8 cellular contexts compared by ENCODE assay signal in genomic region chr5:149062371-149063016, GRCh38. TPM values are rescaled to one million over a fixed set of nuclear protein-coding genes. Genes with fewer than 3 reads are reported as not detected.
DNase-seq lines count a peak whose midpoint lies in the region; ATAC-seq and TF ChIP-seq lines count a peak whose summit lies in the region.

No MANE protein-coding gene starts in this region.

- H3K9me3 Mint-ChIP-seq in HFFc6: peaks cover 8% of the 10 kb centered on the region; the same call in 1 of the 2 replicates
- peaks cover 5% of the 10 kb centered on the region for H3K9me3 Mint-ChIP-seq in stimulated activated effector memory CD8-positive, alpha-beta T cell treated with anti-CD3 and anti-CD28 coated beads, Interleukin-12 subunit alpha, Interleukin-12 subunit beta, amount 100 ng/mL, for 72 hours

- H3K4me3 Mint-ChIP-seq in HFFc6: peak overlapping the region; percentile 84
- H3K4me3 Mint-ChIP-seq in stimulated activated effector memory CD8-positive, alpha-beta T cell treated with anti-CD3 and anti-CD28 coated beads, Interleukin-12 subunit alpha, Interleukin-12 subunit beta, amount 100 ng/mL, for 72 hours: no peak overlapping the region

- DNase-seq in HFFc6 (peak; percentile 97), amniotic stem cell (lab: John Stamatoyannopoulos, UW) (peak; percentile 67), hepatic stellate cell (ENCODE audit: low spot score) (peak; percentile 74), pons (ENCODE audit: low spot score) (no peak), NCI-H1436 treated with DMSO at 0.1 percent for 48 hours (lab: John Stamatoyannopoulos, UW) (no peak), middle frontal gyrus (ENCODE audit: extremely low spot score, low spot score) (no peak)
- DNase-seq in stimulated activated effector memory CD8-positive, alpha-beta T cell treated with anti-CD3 and anti-CD28 coated beads, Interleukin-12 subunit alpha, Interleukin-12 subunit beta, amount 100 ng/mL, for 72 hours (ENCODE audit: low spot score in 2 of 2): no peak
- DNase-seq in activated CD4-positive, alpha-beta T cell treated with anti-CD3 and anti-CD28 coated beads for 1 hour: no peak

- peaks cover 43% of the 10 kb centered on the region for H3K36me3 Mint-ChIP-seq in HFFc6 (ENCODE audit: low read depth)
- H3K36me3 Mint-ChIP-seq in stimulated activated effector memory CD8-positive, alpha-beta T cell treated with anti-CD3 and anti-CD28 coated beads, Interleukin-12 subunit alpha, Interleukin-12 subunit beta, amount 100 ng/mL, for 72 hours: no peaks in the 10 kb centered on the region

- no peak for TF ChIP-seq CTCF in HFFc6 (IDR thresholded peaks at IDR 0.05)

- H3K4me1 Mint-ChIP-seq in HFFc6 (ENCODE audit: low read depth): peaks cover 72% of the 10 kb centered on the region
- H3K4me1 Mint-ChIP-seq in stimulated activated effector memory CD8-positive, alpha-beta T cell treated with anti-CD3 and anti-CD28 coated beads, Interleukin-12 subunit alpha, Interleukin-12 subunit beta, amount 100 ng/mL, for 72 hours: no peaks in the 10 kb centered on the region

- peak; percentile 11 for ATAC-seq in stimulated activated effector memory CD8-positive, alpha-beta T cell treated with anti-CD3 and anti-CD28 coated beads, Interleukin-12 subunit alpha, Interleukin-12 subunit beta, amount 100 ng/mL, for 72 hours

- H3K27me3 Mint-ChIP-seq in HFFc6 (ENCODE audit: insufficient read depth): peaks cover 1% of the 10 kb centered on the region; the same call in 1 of the 2 replicates

- H3K27ac Mint-ChIP-seq in HFFc6: peak overlapping the region; percentile 98
- H3K27ac Mint-ChIP-seq in stimulated activated effector memory CD8-positive, alpha-beta T cell treated with anti-CD3 and anti-CD28 coated beads, Interleukin-12 subunit alpha, Interleukin-12 subunit beta, amount 100 ng/mL, for 72 hours: no peak overlapping the region

RNA-seq across cellular contexts. Expression of gene SH3TC2, which starts 0.4 kb away (rescaled TPM):
- 10 to 100 TPM in 4 of 6 experiments, 1 to 10 TPM in 2; 9.3 to 12.9 (median 10.7) TPM for total RNA-seq in HFFc6 (2021; fragmentation: NEBNext Ultra II Directional; extraction: Animal tissue kit (Norgen Biotek cat#: 25700))

Comparison
In these comparisons a context has a peak if more than half of its experiments do, and no peak if none do; other contexts are left out.
1. DNase-seq: peak in HFFc6 (single experiment), amniotic stem cell (single experiment) and hepatic stellate cell (single experiment); none in stimulated activated effector memory CD8-positive, alpha-beta T cell treated with anti-CD3 and anti-CD28 coated beads, Interleukin-12 subunit alpha, Interleukin-12 subunit beta, amount 100 ng/mL, for 72 hours (0 of 2), activated CD4-positive, alpha-beta T cell treated with anti-CD3 and anti-CD28 coated beads for 1 hour (single experiment), pons (single experiment), NCI-H1436 treated with DMSO at 0.1 percent for 48 hours (single experiment) and middle frontal gyrus (single experiment).